In the genomic region with DNA sequence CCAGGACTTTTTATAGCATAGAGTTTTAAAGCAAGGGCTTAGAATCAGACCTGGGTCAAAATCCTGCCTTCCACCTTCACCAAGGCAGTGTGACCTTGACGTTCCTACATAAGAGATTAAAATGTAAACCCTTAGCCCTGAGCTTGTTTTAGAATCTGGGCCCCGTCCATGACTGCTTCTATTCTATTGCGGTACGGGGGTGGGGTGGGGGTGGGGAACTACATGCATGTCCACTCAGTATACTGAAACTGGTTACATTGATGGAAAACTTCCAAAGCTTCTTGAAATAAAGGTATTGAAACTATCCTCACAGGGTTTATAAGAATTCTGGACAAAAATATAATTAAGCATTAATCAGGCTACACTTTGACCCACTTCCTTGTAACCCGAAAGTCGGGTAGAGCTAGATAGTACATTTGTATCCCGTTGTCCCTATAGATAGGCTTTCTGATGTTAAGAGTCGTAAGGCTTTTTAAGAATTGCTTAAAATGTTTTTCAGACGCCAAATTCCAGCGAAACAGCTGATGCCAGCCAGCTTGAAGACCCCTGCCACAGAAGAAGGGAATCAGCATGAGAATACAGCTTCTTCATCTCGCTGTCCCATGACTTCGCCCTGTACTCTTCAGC, we compare ENCODE assay signal across 8 cellular contexts. TPM values are rescaled to one million over a fixed set of nuclear protein-coding genes. Genes with fewer than 3 reads are reported as not detected.
DNase-seq lines count a peak whose midpoint lies in the region; ATAC-seq, FAIRE-seq and TF ChIP-seq lines count a peak whose summit lies in the region.

No MANE protein-coding gene starts in this region.

- H3K27ac ChIP-seq in BLaER1 treated with 17β-estradiol and CSF1 and Interleukin-3, amounts not matched to agents 10 nM and 100 nM, result peak overlapping the region; percentile 73 to 94 (median 87)
- peak overlapping the region; percentile 87 for H3K27ac ChIP-seq in keratinocyte (ENCODE audit: control insufficient read depth, insufficient read depth, low read length)
- H3K27ac ChIP-seq in thyroid gland, result peak overlapping the region; percentile 65 to 86 (median 79)

- DNase-seq in HAP-1 (ENCODE audit: low spot score in 2 of 2) (peak in 1 of 2 experiments; percentile 10), keratinocyte (ENCODE audit: low read depth, low spot score) (no peak), thyroid gland (no peak), NAMALWA (ENCODE audit: low spot score) (no peak)
- DNase-seq in stimulated activated CD4-positive, alpha-beta T cell treated with anti-CD3 and anti-CD28 coated beads, Interleukin-2, amount 100 ng/mL, for 24 hours, result no peak

- intact Hi-C loops in thyroid gland (cut with DNase I), result no loop called here

- TF ChIP-seq CTCF in keratinocyte (optimal IDR thresholded peaks at IDR 0.05 in 1 of 3, IDR thresholded peaks at IDR 0.05 in 1 of 3, conservative IDR thresholded peaks at IDR 0.05 in 1 of 3; ENCODE audit: extremely low read depth in 1 of 3, insufficient read depth in 2 of 3, low read length in 3 of 3) (no peak), thyroid gland (IDR thresholded peaks at IDR 0.05) (no peak)

- peak overlapping the region; percentile 95 for H3K27ac Mint-ChIP-seq in activated naive CD8-positive, alpha-beta T cell

- peak overlapping the region; percentile 99 for H3K4me3 Mint-ChIP-seq in activated naive CD8-positive, alpha-beta T cell

- no peaks in the 10 kb centered on the region for H3K27me3 Mint-ChIP-seq in activated naive CD8-positive, alpha-beta T cell

- peak overlapping the region; percentile 55 to 80 (median 65) for H3K4me3 ChIP-seq in BLaER1 treated with 17β-estradiol and CSF1 and Interleukin-3, amounts not matched to agents 10 nM and 100 nM
- peak overlapping the region; percentile 52 for H3K4me3 ChIP-seq in HAP-1
- peak overlapping the region; percentile 82 to 91 (median 90) for H3K4me3 ChIP-seq in keratinocyte (ENCODE audit: control insufficient read depth in 2 of 3, extremely low read depth in 1 of 3, insufficient read depth in 2 of 3, low read depth in 1 of 3, low read length in 3 of 3)
- H3K4me3 ChIP-seq in thyroid gland (replicated peaks in 1 of 3), result peak overlapping the region in 2 of 3 donors; percentile 63 to 90

- peak; percentile 48 for FAIRE-seq in keratinocyte (lab: Jason Lieb, UNC)

- TF ChIP-seq POLR2A in thyroid gland (IDR thresholded peaks at IDR 0.05), result no peak

- H3K4me1 ChIP-seq in BLaER1 treated with 17β-estradiol and CSF1 and Interleukin-3, amounts not matched to agents 10 nM and 100 nM, result peaks cover 33 to 65% (median 44%) of the 10 kb centered on the region in 10 experiments
- no peaks in the 10 kb centered on the region; the same call in 1 of the 2 replicates for H3K4me1 ChIP-seq in HAP-1
- H3K4me1 ChIP-seq in keratinocyte (ENCODE audit: control insufficient read depth, extremely low read depth, insufficient read depth, low read length), result peaks cover 15% of the 10 kb centered on the region
- H3K4me1 ChIP-seq in thyroid gland, result peaks cover 0 to 8% of the 10 kb centered on the region in 2 donors

- no peaks in the 10 kb centered on the region for H3K9me3 Mint-ChIP-seq in activated naive CD8-positive, alpha-beta T cell (ENCODE audit: low read depth)

- dilution Hi-C loops in keratinocyte (cut with MboI; ENCODE audit: extremely low pct_ligation_motif_present, low sequenced_read_pairs), result loop anchor here (5.0 kb wide), 1 partner anchor 35 kb away; no protein-coding TSS in a partner anchor

- H3K79me2 ChIP-seq in keratinocyte (ENCODE audit: control insufficient read depth, insufficient read depth, low read length), result peaks cover 3% of the 10 kb centered on the region

- H3K9ac ChIP-seq in BLaER1 treated with 17β-estradiol and CSF1 and Interleukin-3, amounts not matched to agents 10 nM and 100 nM, result peak overlapping the region; percentile 62 to 81 (median 73); a peak in 21 of 22 replicates
- peak overlapping the region; percentile 73 for H3K9ac ChIP-seq in keratinocyte (ENCODE audit: control insufficient read depth, extremely low read depth, insufficient read depth, low read length)

- H3K27me3 ChIP-seq in BLaER1 treated with 17β-estradiol and CSF1 and Interleukin-3, amounts not matched to agents 10 nM and 100 nM, result peaks cover 0 to 24% (median 20%) of the 10 kb centered on the region in 11 experiments; a peak in 18 of 22 replicates
- H3K27me3 ChIP-seq in HAP-1 (ENCODE audit: low read depth), result no peaks in the 10 kb centered on the region
- H3K27me3 ChIP-seq in keratinocyte (ENCODE audit: control insufficient read depth, extremely low read depth, insufficient read depth, low read length), result no peaks in the 10 kb centered on the region
- no peaks in the 10 kb centered on the region for H3K27me3 ChIP-seq in thyroid gland

- 0 out of 22 replicates have a peak, but pooled peaks cover 0 to 3% (median 0%) of the 10 kb centered on the region in 11 experiments for H3K9me3 ChIP-seq in BLaER1 treated with 17β-estradiol and CSF1 and Interleukin-3, amounts not matched to agents 10 nM and 100 nM (replicated peaks in 1 of 11)
- H3K9me3 ChIP-seq in HAP-1 (peaks cover 3% of the 10 kb centered on the region; the same call in 1 of the 2 replicates), keratinocyte (ENCODE audit: control insufficient read depth, low read depth, low read length) (no peaks in the 10 kb centered on the region), thyroid gland (no peaks in the 10 kb centered on the region)

- in situ Hi-C loops in HAP-1 (cut with MboI; ENCODE audit: low sequenced_read_pairs), result no loop called here

- peaks cover 3% of the 10 kb centered on the region for H3K36me3 Mint-ChIP-seq in activated naive CD8-positive, alpha-beta T cell

- no peaks in the 10 kb centered on the region for H4K20me1 ChIP-seq in BLaER1 treated with 17β-estradiol and CSF1 and Interleukin-3, amounts not matched to agents 10 nM and 100 nM
- no peaks in the 10 kb centered on the region for H4K20me1 ChIP-seq in keratinocyte (ENCODE audit: control insufficient read depth, extremely low read depth, insufficient read depth, low read length)

- H3K36me3 ChIP-seq in BLaER1 treated with 17β-estradiol and CSF1 and Interleukin-3, amounts not matched to agents 10 nM and 100 nM, result peaks cover 0 to 3% (median 0%) of the 10 kb centered on the region in 11 experiments; a peak in 3 of 22 replicates
- H3K36me3 ChIP-seq in HAP-1 (replicated peaks) (no peaks in the 10 kb centered on the region), keratinocyte (ENCODE audit: control insufficient read depth in 2 of 2, extremely low read depth in 1 of 2, insufficient read depth in 2 of 2, low read length in 2 of 2) (no peaks in the 10 kb centered on the region), thyroid gland (no peaks in the 10 kb centered on the region)

- H3K4me1 Mint-ChIP-seq in activated naive CD8-positive, alpha-beta T cell (ENCODE audit: low read depth), result peaks cover 69% of the 10 kb centered on the region

- no peak for ATAC-seq in HG03159 (IDR thresholded peaks at IDR 0.05; ENCODE audit: unreplicated experiment)

- no peaks in the 10 kb centered on the region for H3K9me1 ChIP-seq in keratinocyte (ENCODE audit: control insufficient read depth, extremely low read depth, insufficient read depth, low read length)

- 70 to 76% methylated on average over 12 of the region's 12 CpGs for WGBS in thyroid gland, 2 donors

- peak overlapping the region; percentile 65 to 84 (median 72); a peak in 21 of 22 replicates for H3K4me2 ChIP-seq in BLaER1 treated with 17β-estradiol and CSF1 and Interleukin-3, amounts not matched to agents 10 nM and 100 nM
- peak overlapping the region; percentile 96 for H3K4me2 ChIP-seq in keratinocyte (ENCODE audit: control insufficient read depth, extremely low read depth, insufficient read depth, low read depth, low read length)

- peak overlapping the region; percentile 99 for H2AFZ ChIP-seq in keratinocyte (ENCODE audit: control insufficient read depth, low read length)

RNA-seq across cellular contexts. Expression of a gene that starts 0.8 kb away (rescaled TPM):
- 9.7 to 22.0 TPM (median 15.7 TPM) in 3 replicates for polyA plus RNA-seq in keratinocyte
- 4.2 TPM for polyA plus RNA-seq in keratinocyte (2011; ENCODE audit: low read depth)
- 3.7 and 7.0 TPM in 2 replicates for polyA plus RNA-seq in keratinocyte (2011; cell fraction: cytosol; rRNA removed)
- polyA plus RNA-seq in keratinocyte (2011; cell fraction: nucleus; rRNA removed), result 26.6 and 26.9 TPM in 2 replicates
- polyA plus RNA-seq in keratinocyte (2012; ENCODE audit: low replicate concordance), result 2.8 and 6.6 TPM in 2 replicates
- polyA minus RNA-seq in keratinocyte, result 16.0 to 26.5 TPM (median 23.1 TPM) in 3 replicates
- 21.7 TPM for polyA minus RNA-seq in keratinocyte (2011; cell fraction: cytosol; rRNA and poly(A)+ RNA removed)
- polyA minus RNA-seq in keratinocyte (2011; cell fraction: nucleus; rRNA and poly(A)+ RNA removed), result 21.0 and 44.7 TPM in 2 replicates
- 10 to 100 TPM in 2 of 4 donors, 1 to 10 TPM in 2; 7.1 to 10.9 (median 10.2) TPM for total RNA-seq in thyroid gland
